1 cellular context compared by ENCODE assay signal in genomic region chr1:62439652-62440371, GRCh38.
TF ChIP-seq lines count a peak whose summit lies in the region.

No MANE protein-coding gene starts in this region.

TF ChIP-seq in GM23338, 12 proteins besides CTCF, POLR2A, EP300 and RAD21 (continued from another document):
- no peak for TF ChIP-seq ZNF462 (CRISPR knock-in tag; IDR thresholded peaks at IDR 0.05)
